In genomic region chr6:138692058-138692977, GRCh38 we compare ENCODE assay signal across 8 cellular contexts.
DNase-seq lines count a peak whose midpoint lies in the region; ATAC-seq and TF ChIP-seq lines count a peak whose summit lies in the region.

No MANE protein-coding gene starts in this region.

- H2AK5ac ChIP-seq in neuronal stem cell (ENCODE audit: low read depth, low read length): peak overlapping the region; percentile 94

- H3K36me3 ChIP-seq in CD8-positive, alpha-beta T cell (ENCODE audit: insufficient read depth, low read length): no peaks in the 10 kb centered on the region
- no peaks in the 10 kb centered on the region for H3K36me3 ChIP-seq in Peyer's patch
- no peaks in the 10 kb centered on the region for H3K36me3 ChIP-seq in neuronal stem cell (replicated peaks in 1 of 2; ENCODE audit: control insufficient read depth in 2 of 2, insufficient read depth in 2 of 2, low read length in 2 of 2)
- no peaks in the 10 kb centered on the region for H3K36me3 ChIP-seq in urinary bladder (ENCODE audit: insufficient read depth)

- peaks cover 5% of the 10 kb centered on the region for H3K4me1 ChIP-seq in CD8-positive, alpha-beta T cell (ENCODE audit: insufficient read depth, low read length)
- H3K4me1 ChIP-seq in Peyer's patch: peaks cover 0 to 7% (median 0%) of the 10 kb centered on the region in 4 donors
- H3K4me1 ChIP-seq in neuronal stem cell (ENCODE audit: control insufficient read depth in 2 of 2, insufficient read depth in 1 of 2, low read depth in 1 of 2, low read length in 2 of 2): no peaks in the 10 kb centered on the region
- no peaks in the 10 kb centered on the region for H3K4me1 ChIP-seq in urinary bladder (ENCODE audit: insufficient read depth)

- no peak for TF ChIP-seq POLR2A in Peyer's patch (IDR thresholded peaks at IDR 0.05)

- H3K27ac Mint-ChIP-seq in CD8-positive, alpha-beta T cell: no peak overlapping the region
- H3K27ac Mint-ChIP-seq in activated naive CD4-positive, alpha-beta T cell treated with anti-CD3 and anti-CD28 coated beads for 36 hours: no peak overlapping the region

- H4K8ac ChIP-seq in neuronal stem cell (ENCODE audit: low read depth, low read length): no peak overlapping the region

- H3K27me3 Mint-ChIP-seq in CD8-positive, alpha-beta T cell (ENCODE audit: low read depth): peaks cover 30% of the 10 kb centered on the region
- peaks cover 32% of the 10 kb centered on the region for H3K27me3 Mint-ChIP-seq in activated naive CD4-positive, alpha-beta T cell treated with anti-CD3 and anti-CD28 coated beads for 36 hours (ENCODE audit: low read depth)

- peak overlapping the region; percentile 73 for H2BK12ac ChIP-seq in neuronal stem cell (ENCODE audit: low read length)

- H3K23ac ChIP-seq in neuronal stem cell (ENCODE audit: low read depth, low read length, poor library complexity): peak overlapping the region; percentile 95

- H3K27ac ChIP-seq in CD8-positive, alpha-beta T cell (ENCODE audit: low read depth, low read length): no peak overlapping the region
- H3K27ac ChIP-seq in Peyer's patch (peak overlapping the region; percentile 65 to 89 (median 70)), neuronal stem cell (replicated peaks; ENCODE audit: low read length) (peak overlapping the region; percentile 52), urinary bladder (ENCODE audit: low read depth) (peak overlapping the region; percentile 68)

- H3K4ac ChIP-seq in neuronal stem cell (ENCODE audit: low read length): peak overlapping the region; percentile 66

- H3K27me3 ChIP-seq in CD8-positive, alpha-beta T cell (ENCODE audit: insufficient read depth, low read length): no peaks in the 10 kb centered on the region
- H3K27me3 ChIP-seq in Peyer's patch: no peaks in the 10 kb centered on the region
- H3K27me3 ChIP-seq in neuronal stem cell (ENCODE audit: control insufficient read depth in 3 of 3, insufficient read depth in 3 of 3, low read depth in 1 of 3, low read length in 3 of 3): peaks cover 0 to 12% (median 0%) of the 10 kb centered on the region in 3 experiments

- peak overlapping the region; percentile 23 for H3K4me3 ChIP-seq in CD8-positive, alpha-beta T cell (ENCODE audit: low read depth, low read length)
- H3K4me3 ChIP-seq in Peyer's patch (peak overlapping the region; percentile 68 to 97 (median 86)), neuronal stem cell (ENCODE audit: low read length in 2 of 2) (peak overlapping the region; percentile 81 to 99), urinary bladder (ENCODE audit: low read depth, low read length) (peak overlapping the region; percentile 91)

- intact Hi-C loops in CD8-positive, alpha-beta T cell (cut with DNase I, micrococcal nuclease): loop anchor here (1.0 to 5.0 kb wide), 6 partner anchors 74 to 670 kb away; partner anchors contain the start of genes HECA (in 1 of the 2) and REPS1 (in 1 of the 2)
- intact Hi-C loops in activated naive CD4-positive, alpha-beta T cell treated with anti-CD3 and anti-CD28 coated beads for 36 hours (cut with micrococcal nuclease): loop anchor here (1.0 to 5.0 kb wide), 6 partner anchors 38 to 680 kb away; partner anchors contain the start of genes CCDC28A, CITED2 and REPS1

- peak overlapping the region; percentile 100 for H3K9ac ChIP-seq in neuronal stem cell (ENCODE audit: low read depth, low read length, poor library complexity)

- peak overlapping the region; percentile 99 for H3K14ac ChIP-seq in neuronal stem cell (ENCODE audit: low read length)

- CTCF ChIA-PET in CD8-positive, alpha-beta T cell (lab: Charles Lee): interaction anchor here (0.5 to 3.7 kb wide), 8 partner anchors 8 to 214 kb away, joined by 3 to 26 read pairs (median 3); no protein-coding TSS in a partner anchor
- CTCF ChIA-PET in activated naive CD4-positive, alpha-beta T cell treated with anti-CD3 and anti-CD28 coated beads for 36 hours (lab: Charles Lee): interaction anchor here (0.8 to 2.5 kb wide), 20 partner anchors 9 to 672 kb away, joined by 3 to 9 read pairs (median 4); partner anchors contain the start of gene CCDC28A

- H3K4me1 Mint-ChIP-seq in CD8-positive, alpha-beta T cell (ENCODE audit: low read depth): peaks cover 10% of the 10 kb centered on the region
- peaks cover 5% of the 10 kb centered on the region for H3K4me1 Mint-ChIP-seq in activated naive CD4-positive, alpha-beta T cell treated with anti-CD3 and anti-CD28 coated beads for 36 hours (ENCODE audit: low read depth)

- no peak overlapping the region for H2BK120ac ChIP-seq in neuronal stem cell (ENCODE audit: low read depth, low read length)

- no peaks in the 10 kb centered on the region for H3K9me3 Mint-ChIP-seq in CD8-positive, alpha-beta T cell
- no peaks in the 10 kb centered on the region for H3K9me3 Mint-ChIP-seq in activated naive CD4-positive, alpha-beta T cell treated with anti-CD3 and anti-CD28 coated beads for 36 hours

- H3K4me2 ChIP-seq in neuronal stem cell (ENCODE audit: insufficient read depth, low read length, poor library complexity, severe bottlenecking): peak overlapping the region; percentile 94

- peak overlapping the region; percentile 99 for H2AFZ ChIP-seq in neuronal stem cell (ENCODE audit: low read length)

- peak overlapping the region; percentile 94 for H2BK5ac ChIP-seq in neuronal stem cell (ENCODE audit: low read length)

- peak overlapping the region; percentile 81 for H3K4me3 Mint-ChIP-seq in CD8-positive, alpha-beta T cell
- H3K4me3 Mint-ChIP-seq in activated naive CD4-positive, alpha-beta T cell treated with anti-CD3 and anti-CD28 coated beads for 36 hours: peak overlapping the region; percentile 79

- TF ChIP-seq CTCF in CD8-positive, alpha-beta T cell (IDR thresholded peaks at IDR 0.05): peak; percentile 65
- TF ChIP-seq CTCF in Peyer's patch (IDR thresholded peaks at IDR 0.05): peak; percentile 29 to 80 (median 76)

- H2BK15ac ChIP-seq in neuronal stem cell (ENCODE audit: low read length): peak overlapping the region; percentile 96

- peaks cover 2% of the 10 kb centered on the region for H3K36me3 Mint-ChIP-seq in CD8-positive, alpha-beta T cell
- no peaks in the 10 kb centered on the region for H3K36me3 Mint-ChIP-seq in activated naive CD4-positive, alpha-beta T cell treated with anti-CD3 and anti-CD28 coated beads for 36 hours (ENCODE audit: low read depth)

- POLR2A ChIA-PET in CD8-positive, alpha-beta T cell (lab: Charles Lee): interaction anchor here (0.9 kb wide), 1 partner anchor 19 kb away, joined by 3 read pairs; no protein-coding TSS in a partner anchor

- peak overlapping the region; percentile 99 for H3K18ac ChIP-seq in neuronal stem cell (ENCODE audit: low read length)

- peak; percentile 14 to 78 (median 36) for DNase-seq in CD8-positive, alpha-beta T cell
- DNase-seq in Peyer's patch: peak; percentile 46 to 81 (median 79)
- DNase-seq in activated naive CD4-positive, alpha-beta T cell treated with anti-CD3 and anti-CD28 coated beads for 36 hours: peak; percentile 50
- peak; percentile 90 for DNase-seq in germinal center (ENCODE audit: low spot score)
- peak; percentile 72 for DNase-seq in neuronal stem cell (ENCODE audit: low spot score)

- peak overlapping the region; percentile 53 for H4K91ac ChIP-seq in neuronal stem cell (ENCODE audit: low read depth, low read length, poor library complexity)

- WGBS in neuronal stem cell (ENCODE audit: extremely low coverage in 2 of 2, insufficient read length in 2 of 2, insufficient replicate concordance in 1 of 2), 2 donors: no CpG with 5 or more reads among the region's 103 CpGs
- WGBS in urinary bladder: under 1% methylated on average over 103 of the region's 103 CpGs

- H3K9me3 ChIP-seq in CD8-positive, alpha-beta T cell (ENCODE audit: low read length): no peaks in the 10 kb centered on the region
- H3K9me3 ChIP-seq in Peyer's patch (no peaks in the 10 kb centered on the region), neuronal stem cell (replicated peaks in 1 of 2; ENCODE audit: control insufficient read depth in 2 of 2, insufficient read depth in 1 of 2, low read depth in 1 of 2, low read length in 2 of 2) (peaks cover 0 to 7% of the 10 kb centered on the region in 2 donors)

- H3K79me1 ChIP-seq in neuronal stem cell (ENCODE audit: low read depth, low read length): peaks cover 2% of the 10 kb centered on the region

- ATAC-seq in CD8-positive, alpha-beta T cell: peak; percentile 68
- peak; percentile 74 for ATAC-seq in GM19395 (IDR thresholded peaks at IDR 0.05; ENCODE audit: unreplicated experiment)
- peak; percentile 64 for ATAC-seq in HG03457 (IDR thresholded peaks at IDR 0.05; ENCODE audit: unreplicated experiment)

Comparison
In these comparisons a context has a peak if more than half of its experiments do, and no peak if none do; other contexts are left out.
1. DNase-seq: peak in every context shown above with its lines; median percentile 90 in germinal center; 79 in Peyer's patch; 72 in neuronal stem cell; 50 in activated naive CD4-positive, alpha-beta T cell treated with anti-CD3 and anti-CD28 coated beads for 36 hours; 36 in CD8-positive, alpha-beta T cell.
2. H3K4me3 ChIP-seq: peak in every context shown above with its lines; median percentile 91 in urinary bladder; 90 in neuronal stem cell; 86 in Peyer's patch; 23 in CD8-positive, alpha-beta T cell.